ENCODE assay signal across 8 cellular contexts in the genomic region with DNA sequence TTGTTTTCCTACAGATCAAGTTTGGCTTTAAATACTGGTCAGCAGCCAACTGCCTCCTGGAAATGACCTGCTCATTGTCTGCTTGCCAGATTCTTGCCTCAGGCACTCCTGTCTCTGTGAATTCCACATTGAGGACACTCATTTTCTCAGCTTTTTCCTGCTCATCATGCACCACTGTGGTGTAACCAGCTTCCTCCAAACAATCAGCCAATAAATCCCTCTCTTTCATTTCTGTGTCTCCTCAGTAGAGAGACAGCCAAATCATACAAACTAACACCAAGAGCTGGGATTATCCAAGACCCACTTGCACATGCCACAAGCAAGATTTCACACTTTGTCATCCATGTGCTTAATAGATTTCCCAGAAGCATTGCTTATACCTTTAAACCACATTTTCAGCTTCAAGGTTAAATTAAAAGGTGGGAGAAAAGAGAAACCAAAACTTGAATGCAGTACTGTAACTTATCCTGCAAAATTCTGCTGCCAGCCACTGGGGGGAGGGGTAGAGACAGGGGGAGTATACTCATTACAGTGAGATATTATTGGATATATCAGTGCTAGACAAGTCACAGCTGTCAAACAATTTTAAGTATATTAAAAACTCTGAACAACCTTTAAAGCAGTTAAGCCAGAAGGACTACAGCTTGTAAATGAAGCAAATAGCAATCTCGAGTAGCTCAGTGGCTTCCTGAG.
A peak's percentile ranks its signal among the peaks of the same experiment; 100 is the strongest.
DNase-seq lines count a peak whose midpoint lies in the region; ATAC-seq lines count a peak whose summit lies in the region.

No MANE protein-coding gene starts in this region.

- no peaks in the 10 kb centered on the region for H3K9me3 ChIP-seq in adipocyte (ENCODE audit: control insufficient read depth, low read length)
- no peaks in the 10 kb centered on the region for H3K9me3 ChIP-seq in right cardiac atrium (ENCODE audit: control insufficient read depth, low read length)
- H3K9me3 ChIP-seq in skeletal muscle tissue (ENCODE audit: control insufficient read depth in 3 of 3, low read length in 3 of 3), result no peaks in the 10 kb centered on the region

- H3K27me3 ChIP-seq in adipocyte (replicated peaks; ENCODE audit: control insufficient read depth, insufficient read depth, low read length), result no peaks in the 10 kb centered on the region
- H3K27me3 ChIP-seq in right cardiac atrium (ENCODE audit: control insufficient read depth, insufficient read depth), result no peaks in the 10 kb centered on the region
- H3K27me3 ChIP-seq in skeletal muscle tissue (ENCODE audit: control insufficient read depth in 3 of 3, insufficient read depth in 3 of 3, low read length in 3 of 3), result no peaks in the 10 kb centered on the region

- peaks cover 49% of the 10 kb centered on the region for H3K4me1 ChIP-seq in adipocyte (ENCODE audit: control insufficient read depth, insufficient read depth, low read length)
- H3K4me1 ChIP-seq in right cardiac atrium (ENCODE audit: control insufficient read depth, insufficient read depth, low read length), result peaks cover 12% of the 10 kb centered on the region
- peaks cover 40 to 48% (median 47%) of the 10 kb centered on the region in 3 donors for H3K4me1 ChIP-seq in skeletal muscle tissue (ENCODE audit: control insufficient read depth in 3 of 3, insufficient read depth in 3 of 3, low read length in 3 of 3)

- whole genome bisulfite sequencing in right cardiac atrium, result 20% methylated on average over 1 of the region's 1 CpG

- H3K4me3 ChIP-seq in adipocyte (ENCODE audit: low read length) (peak overlapping the region; percentile 77), right cardiac atrium (ENCODE audit: low read length) (peak overlapping the region; percentile 7), skeletal muscle tissue (ENCODE audit: low read length in 3 of 3) (peak overlapping the region; percentile 39 to 61 (median 52))

- ATAC-seq in GM19035 (IDR thresholded peaks at IDR 0.05; ENCODE audit: unreplicated experiment) (peak; percentile 69), right cardiac atrium (peak; percentile 79 to 83), HG03457 (IDR thresholded peaks at IDR 0.05; ENCODE audit: unreplicated experiment) (no peak), GM21576 (IDR thresholded peaks at IDR 0.05; ENCODE audit: unreplicated experiment) (no peak)

- H3K36me3 ChIP-seq in adipocyte (ENCODE audit: control insufficient read depth, insufficient read depth, low read length, severe bottlenecking), result no peaks in the 10 kb centered on the region
- no peaks in the 10 kb centered on the region for H3K36me3 ChIP-seq in skeletal muscle tissue (ENCODE audit: control insufficient read depth in 3 of 3, insufficient read depth in 3 of 3, low read length in 3 of 3)

- H3K27ac ChIP-seq in right cardiac atrium (ENCODE audit: low read length) (peak overlapping the region; percentile 67), skeletal muscle tissue (ENCODE audit: low read depth, low read length) (peak overlapping the region; percentile 84)

- intact Hi-C loops in right cardiac atrium (cut with DNase I), result no loop called here

- peak overlapping the region; percentile 72 for H3K9ac ChIP-seq in adipocyte (ENCODE audit: low read length)
- peak overlapping the region; percentile 9 to 66 (median 46) for H3K9ac ChIP-seq in skeletal muscle tissue (ENCODE audit: low read depth in 1 of 3, low read length in 3 of 3)

- peak; percentile 28 to 36 for DNase-seq in AML-193 (lab: John Stamatoyannopoulos, UW)
- peak; percentile 87 for DNase-seq in NCI-H2196 treated with DMSO at 0.1 percent for 48 hours (lab: John Stamatoyannopoulos, UW; ENCODE audit: unreplicated experiment)
- peak; percentile 91 for DNase-seq in adipocyte (ENCODE audit: low read depth)
- peak; percentile 39 to 76 (median 59) for DNase-seq in right cardiac atrium

Comparison
In these comparisons a context has a peak if more than half of its experiments do, and no peak if none do; other contexts are left out.
1. DNase-seq: peak in every context shown above with its lines; median percentile 91 in adipocyte; 87 in NCI-H2196 treated with DMSO at 0.1 percent for 48 hours; 59 in right cardiac atrium; 32 in AML-193.
2. ATAC-seq: peak in GM19035 (single experiment) and right cardiac atrium (2 of 2); none in HG03457 (single experiment) and GM21576 (single experiment).
3. H3K4me3 ChIP-seq: peak in every context shown above with its lines; median percentile 77 in adipocyte; 52 in skeletal muscle tissue; 7 in right cardiac atrium.